Comparison of ENCODE assay signal across 8 cellular contexts in genomic region chr3:20041197-20041780, GRCh38. TPM values are rescaled to one million over a fixed set of nuclear protein-coding genes. Genes with fewer than 3 reads are reported as not detected.
DNase-seq lines count a peak whose midpoint lies in the region; ATAC-seq, FAIRE-seq and TF ChIP-seq lines count a peak whose summit lies in the region.

No MANE protein-coding gene starts in this region.

- no peaks in the 10 kb centered on the region for H3K79me2 ChIP-seq in H1 (ENCODE audit: control insufficient read depth in 1 of 2, insufficient read depth in 2 of 2, low read length in 2 of 2)

- no peak for FAIRE-seq in H1 (lab: Jason Lieb, UNC)

- H3K9me3 Mint-ChIP-seq in activated CD8-positive, alpha-beta memory T cell treated with anti-CD3 and anti-CD28 coated beads, Interleukin-2, amount 10 ng/mL, durations not matched to agents 7 days and 5 days (ENCODE audit: low read depth), result no peaks in the 10 kb centered on the region

- peak overlapping the region; percentile 93 for H3K4me3 Mint-ChIP-seq in activated CD8-positive, alpha-beta memory T cell treated with anti-CD3 and anti-CD28 coated beads, Interleukin-2, amount 10 ng/mL, durations not matched to agents 7 days and 5 days

- H3K4me2 ChIP-seq in H1 (ENCODE audit: insufficient read depth in 1 of 2, low read depth in 2 of 2, low read length in 2 of 2), result peak overlapping the region; percentile 85 to 89

- no peak overlapping the region for H3K4ac ChIP-seq in H1 (replicated peaks; ENCODE audit: insufficient read length, low read depth, low read length)

- H3K27ac Mint-ChIP-seq in activated CD8-positive, alpha-beta memory T cell treated with anti-CD3 and anti-CD28 coated beads, Interleukin-2, amount 10 ng/mL, durations not matched to agents 7 days and 5 days, result peak overlapping the region; percentile 97

- peak; percentile 77 for DNase-seq in AG08396 (ENCODE audit: low spot score)
- peak; percentile 22 for DNase-seq in NCI-H748 treated with DMSO at 0.1 percent for 48 hours (lab: John Stamatoyannopoulos, UW)
- DNase-seq in activated CD8-positive, alpha-beta memory T cell treated with anti-CD3 and anti-CD28 coated beads, Interleukin-2, amount 10 ng/mL, durations not matched to agents 7 days and 5 days, result peak; percentile 90
- peak in 1 of 2 experiments; percentile 74 for DNase-seq in H1 (ENCODE audit: low read depth in 1 of 2, low spot score in 2 of 2)
- peak; percentile 57 for DNase-seq in stimulated activated CD8-positive, alpha-beta memory T cell treated with anti-CD3 and anti-CD28 coated beads, Interleukin-15, amount 100 ng/mL, for 24 hours (ENCODE audit: low read depth)

- H4K20me1 ChIP-seq in H1 (replicated peaks in 1 of 2; ENCODE audit: control insufficient read depth in 1 of 2, insufficient read depth in 2 of 2, low read length in 2 of 2), result peaks cover 0 to 7% of the 10 kb centered on the region in 2 experiments

- no peak overlapping the region for H3K56ac ChIP-seq in H1 (replicated peaks; ENCODE audit: insufficient read length, low read depth, low read length)

- H3K23ac ChIP-seq in H1 (ENCODE audit: insufficient read length), result no peak overlapping the region

- WGBS in H1 (ENCODE audit: extremely low coverage in 1 of 2, insufficient coverage in 1 of 2, insufficient read length in 1 of 2, insufficient replicate concordance in 2 of 2, low coverage in 1 of 2, low lambda C conversion rate in 2 of 2, missing lambda C conversion rate in 1 of 2), 2 experiments, result 3% methylated on average over 24 of the region's 28 CpGs; no CpG with 5 or more reads in 1 of the 2 experiments
- 0 to 2% methylated on average over 11 to 28 of the region's 28 CpGs for WGBS in mesodermal cell (ENCODE audit: insufficient coverage in 2 of 2), 2 experiments

- no peak for TF ChIP-seq EP300 in H1 (IDR thresholded peaks at IDR 0.05; ENCODE audit: borderline replicate concordance in 1 of 2, low read depth in 2 of 2, low read length in 2 of 2)

- no peak overlapping the region for H2BK5ac ChIP-seq in H1 (ENCODE audit: low read depth, low read length)

- no peaks in the 10 kb centered on the region for H3K79me1 ChIP-seq in H1 (ENCODE audit: low read depth, low read length)

- CTCF ChIA-PET in activated CD8-positive, alpha-beta memory T cell treated with anti-CD3 and anti-CD28 coated beads, Interleukin-2, amount 10 ng/mL, durations not matched to agents 7 days and 5 days (lab: Charles Lee), result interaction anchor here (0.7 to 2.7 kb wide), 7 partner anchors 10 to 145 kb away, joined by 3 to 15 read pairs (median 5); partner anchors contain the start of gene SGO1
- CTCF ChIA-PET in H1 (lab: Charles Lee; ENCODE audit: partially characterized antibody), result interaction anchor here (0.9 to 1.8 kb wide), 7 partner anchors 14 to 115 kb away, joined by 3 to 4 read pairs (median 3); no protein-coding TSS in a partner anchor

- no peak overlapping the region for H2AK5ac ChIP-seq in H1 (ENCODE audit: low read depth, low read length)

- no peak overlapping the region for H2BK120ac ChIP-seq in H1 (replicated peaks; ENCODE audit: low read depth, low read length)

- no peak overlapping the region for H4K91ac ChIP-seq in H1 (replicated peaks; ENCODE audit: insufficient read length, low read length)

- H3K23me2 ChIP-seq in H1 (ENCODE audit: low read depth, low read length), result peaks cover 7% of the 10 kb centered on the region; the same call in 1 of the 2 replicates

- no peak overlapping the region for H4K5ac ChIP-seq in H1 (ENCODE audit: insufficient read length, low read depth, low read length)

- 0 out of 4 replicates have a peak, but pooled peaks of 1 of the 2 experiments have one; percentile 16 for TF ChIP-seq RAD21 in H1 (IDR thresholded peaks at IDR 0.05 in 1 of 2, conservative IDR thresholded peaks at IDR 0.05 in 1 of 2; ENCODE audit: low read depth in 2 of 2, low read length in 2 of 2)

- no peaks in the 10 kb centered on the region for H3K36me3 ChIP-seq in H1 (ENCODE audit: control insufficient read depth in 2 of 4, insufficient read depth in 4 of 4, low read length in 3 of 4)
- no peaks in the 10 kb centered on the region for H3K36me3 ChIP-seq in mesodermal cell (ENCODE audit: control insufficient read depth, insufficient read depth, low read length)

- peaks cover 0 to 8% (median 4%) of the 10 kb centered on the region in 4 experiments; a peak in 2 of 7 replicates for H3K27me3 ChIP-seq in H1 (replicated peaks in 1 of 4; ENCODE audit: control insufficient read depth in 3 of 4, extremely low read depth in 1 of 4, insufficient read depth in 3 of 4, low read length in 3 of 4)

- no peaks in the 10 kb centered on the region for H3K9me3 ChIP-seq in H1 (ENCODE audit: insufficient read depth in 2 of 2, low read depth in 1 of 2, low read length in 1 of 2)
- no peaks in the 10 kb centered on the region for H3K9me3 ChIP-seq in mesodermal cell (ENCODE audit: control insufficient read depth, low read length)

- no peak overlapping the region for H2BK20ac ChIP-seq in H1 (ENCODE audit: low read length)

- H3K9ac ChIP-seq in H1 (replicated peaks in 1 of 4; ENCODE audit: extremely low read depth in 1 of 4, low read depth in 3 of 4, low read length in 3 of 4), result no peak overlapping the region

- H3K27me3 Mint-ChIP-seq in activated CD8-positive, alpha-beta memory T cell treated with anti-CD3 and anti-CD28 coated beads, Interleukin-2, amount 10 ng/mL, durations not matched to agents 7 days and 5 days, result no peaks in the 10 kb centered on the region

- no peak overlapping the region for H3K14ac ChIP-seq in H1 (ENCODE audit: insufficient read length)

- 0 out of 2 replicates have a peak overlapping the region, but pooled peaks have one; percentile 52 for H2AFZ ChIP-seq in H1 (ENCODE audit: low read length)

- POLR2A ChIA-PET in H1 (lab: Charles Lee; ENCODE audit: partially characterized antibody), result interaction anchor here (0.6 to 1.4 kb wide), 4 partner anchors 27 to 144 kb away, joined by 3 to 5 read pairs (median 3); partner anchors contain the start of gene SGO1

- H2BK12ac ChIP-seq in H1 (ENCODE audit: low read depth, low read length), result no peak overlapping the region

- TF ChIP-seq CTCF in H1 (IDR thresholded peaks at IDR 0.05; ENCODE audit: control extremely low read depth in 1 of 3, insufficient read depth in 1 of 3, low read depth in 1 of 3, low read length in 3 of 3), result no peak

- H3K4me1 Mint-ChIP-seq in activated CD8-positive, alpha-beta memory T cell treated with anti-CD3 and anti-CD28 coated beads, Interleukin-2, amount 10 ng/mL, durations not matched to agents 7 days and 5 days, result peaks cover 56% of the 10 kb centered on the region

- H3K27ac ChIP-seq in H1 (ENCODE audit: low read depth, low read length), result no peak overlapping the region
- H3K27ac ChIP-seq in mesodermal cell (ENCODE audit: low read depth, low read length, severe bottlenecking), result peak overlapping the region; percentile 67

- peaks cover 21% of the 10 kb centered on the region for H3K36me3 Mint-ChIP-seq in activated CD8-positive, alpha-beta memory T cell treated with anti-CD3 and anti-CD28 coated beads, Interleukin-2, amount 10 ng/mL, durations not matched to agents 7 days and 5 days

- no peak for TF ChIP-seq POLR2A in H1 (IDR thresholded peaks at IDR 0.05; ENCODE audit: control extremely low read depth in 1 of 2, low read depth in 2 of 2, low read length in 2 of 2)

- no peak overlapping the region for H2BK15ac ChIP-seq in H1 (ENCODE audit: low read length)

- H4K8ac ChIP-seq in H1 (ENCODE audit: extremely low read depth, insufficient read depth, low read length), result no peak overlapping the region; the same call in 1 of the 2 replicates

- peaks cover 0 to 2% (median under 1%) of the 10 kb centered on the region in 4 experiments; a peak in 2 of 7 replicates for H3K4me1 ChIP-seq in H1 (replicated peaks in 1 of 4; ENCODE audit: control insufficient read depth in 3 of 4, insufficient read depth in 4 of 4, low read length in 3 of 4)
- H3K4me1 ChIP-seq in mesodermal cell (ENCODE audit: control insufficient read depth, insufficient read depth, low read length, poor library complexity, severe bottlenecking), result peaks cover 16% of the 10 kb centered on the region

- ATAC-seq in GM18909 (IDR thresholded peaks at IDR 0.05; ENCODE audit: poor library complexity, unreplicated experiment), result peak; percentile 50
- ATAC-seq in HG03175 (IDR thresholded peaks at IDR 0.05; ENCODE audit: unreplicated experiment), result peak; percentile 40
- ATAC-seq in activated CD8-positive, alpha-beta memory T cell treated with anti-CD3 and anti-CD28 coated beads, Interleukin-2, amount 10 ng/mL, durations not matched to agents 7 days and 5 days, result peak; percentile 52

- H3K4me3 ChIP-seq in H1 (ENCODE audit: extremely low read depth in 1 of 4, insufficient read depth in 2 of 4, low read depth in 3 of 4, low read length in 4 of 4) (peak overlapping the region; percentile 39 to 75 (median 70)), mesodermal cell (ENCODE audit: extremely low read depth, insufficient read depth, low read length, poor library complexity, severe bottlenecking) (peak overlapping the region; percentile 60)

- H3K18ac ChIP-seq in H1 (ENCODE audit: extremely low read depth, low read length), result no peak overlapping the region; the same call in 1 of the 2 replicates

RNA-seq across cellular contexts. Expression of gene KAT2B, which starts 1.0 kb away (rescaled TPM):
- 100 to 1,000 TPM in 1 of 2 experiments, 10 to 100 TPM in 1; 98.2 to 120 TPM for total RNA-seq in activated CD8-positive, alpha-beta memory T cell treated with anti-CD3 and anti-CD28 coated beads, Interleukin-2, amount 10 ng/mL, durations not matched to agents 7 days and 5 days
- 0.91 and 1.4 TPM in 2 replicates for total RNA-seq in H1 (2021; fragmentation: NEBNext Ultra II Directional; extraction: Animal tissue kit (Norgen Biotek cat#: 25700))
- 0.14 and 0.24 TPM in 2 replicates for polyA plus RNA-seq in H1 (2011; rRNA removed)
- 0.36 TPM for polyA plus RNA-seq in H1 (2011; cell fraction: cytosol; rRNA removed)
- 1.6 TPM for polyA plus RNA-seq in H1 (2011; cell fraction: nucleus; rRNA removed)
- polyA plus RNA-seq in H1 (2012, experiment 1 of 2), result 0.39 to 0.76 TPM (median 0.57 TPM) in 4 replicates
- polyA plus RNA-seq in H1 (2012, experiment 2 of 2), result 0.05 TPM
- polyA plus RNA-seq in H1 (2013, experiment 1 of 2), result 0.77 TPM
- polyA plus RNA-seq in H1 (2013, experiment 2 of 2), result 0.74 TPM
- polyA minus RNA-seq in H1 (2011; rRNA and poly(A)+ RNA removed), result 0.47 and 0.83 TPM in 2 replicates
- polyA minus RNA-seq in H1 (2011; cell fraction: cytosol; rRNA and poly(A)+ RNA removed), result 1.3 TPM
- 3.1 TPM for polyA minus RNA-seq in H1 (2011; cell fraction: nucleus; rRNA and poly(A)+ RNA removed)
- polyA plus RNA-seq in mesodermal cell (2013, experiment 1 of 2), result 5.4 TPM
- 5.5 TPM for polyA plus RNA-seq in mesodermal cell (2013, experiment 2 of 2)

RNA-seq across cellular contexts. Expression of gene PP2D1, which starts 29.2 kb away (rescaled TPM):
- total RNA-seq in activated CD8-positive, alpha-beta memory T cell treated with anti-CD3 and anti-CD28 coated beads, Interleukin-2, amount 10 ng/mL, durations not matched to agents 7 days and 5 days, result not detected
- not detected in 2 replicates for total RNA-seq in H1 (2021; fragmentation: NEBNext Ultra II Directional; extraction: Animal tissue kit (Norgen Biotek cat#: 25700))
- not detected in 2 replicates for polyA plus RNA-seq in H1 (2011; rRNA removed)
- polyA plus RNA-seq in H1 (2011; cell fraction: cytosol; rRNA removed), result not detected
- polyA plus RNA-seq in H1 (2011; cell fraction: nucleus; rRNA removed), result not detected
- 0.13 to 0.99 TPM (median 0.16 TPM) in 4 replicates for polyA plus RNA-seq in H1 (2012, experiment 1 of 2)
- polyA plus RNA-seq in H1 (2012, experiment 2 of 2), result not detected
- not detected for polyA plus RNA-seq in H1 (2013, experiment 1 of 2)
- polyA plus RNA-seq in H1 (2013, experiment 2 of 2), result not detected
- polyA minus RNA-seq in H1 (2011; rRNA and poly(A)+ RNA removed), result not detected in 2 replicates
- polyA minus RNA-seq in H1 (2011; cell fraction: cytosol; rRNA and poly(A)+ RNA removed), result not detected
- not detected for polyA minus RNA-seq in H1 (2011; cell fraction: nucleus; rRNA and poly(A)+ RNA removed)
- not detected for polyA plus RNA-seq in mesodermal cell (2013, experiment 1 of 2)
- not detected for polyA plus RNA-seq in mesodermal cell (2013, experiment 2 of 2)

Comparison
In these comparisons a context has a peak if more than half of its experiments do, and no peak if none do; other contexts are left out.
1. RNA of gene KAT2B, which starts 1.0 kb away (total RNA-seq): 98.2 to 120 TPM in activated CD8-positive, alpha-beta memory T cell treated with anti-CD3 and anti-CD28 coated beads, Interleukin-2, amount 10 ng/mL, durations not matched to agents 7 days and 5 days; 0.91 to 1.4 TPM in H1; every median in the first group is over 10 times any median in the second.
2. Peak in every context shown above with its lines, with median percentiles within 50 percentile points of each other: ATAC-seq.